Comparison of ENCODE assay signal across 18 cellular contexts in genomic region chr1:54302549-54302948, GRCh38.
DNase-seq lines count a peak whose midpoint lies in the region; ATAC-seq and TF ChIP-seq lines count a peak whose summit lies in the region.
"Had no signal": no experiment of that assay in that cellular context is flagged by ENCODE, and none has a peak within 500 bp of the region (broad histone marks: within the 10 kb centered on the region; RNA-seq: fewer than 3 reads in every experiment).

No MANE protein-coding gene starts in this region.

- H3K27me3 Mint-ChIP-seq in activated CD8-positive, alpha-beta T cell treated with anti-CD3 and anti-CD28 coated beads for 36 hours = no peaks in the 10 kb centered on the region
- H3K27me3 Mint-ChIP-seq in activated CD8-positive, alpha-beta T cell treated with anti-CD3 and anti-CD28 coated beads, Interleukin-2, amount 10 ng/mL, durations not matched to agents 7 days and 5 days (ENCODE audit: low read depth) = no peaks in the 10 kb centered on the region
- no peaks in the 10 kb centered on the region for H3K27me3 Mint-ChIP-seq in activated naive CD8-positive, alpha-beta T cell treated with anti-CD3 and anti-CD28 coated beads for 36 hours
- H3K27me3 Mint-ChIP-seq in naive thymus-derived CD4-positive, alpha-beta T cell = no peaks in the 10 kb centered on the region

- H3K4me1 Mint-ChIP-seq in activated CD8-positive, alpha-beta T cell treated with anti-CD3 and anti-CD28 coated beads for 36 hours (ENCODE audit: low read depth) = peaks cover 80% of the 10 kb centered on the region
- H3K4me1 Mint-ChIP-seq in activated CD8-positive, alpha-beta T cell treated with anti-CD3 and anti-CD28 coated beads, Interleukin-2, amount 10 ng/mL, durations not matched to agents 7 days and 5 days (ENCODE audit: low read depth) = peaks cover 79% of the 10 kb centered on the region
- peaks cover 63% of the 10 kb centered on the region for H3K4me1 Mint-ChIP-seq in activated naive CD8-positive, alpha-beta T cell treated with anti-CD3 and anti-CD28 coated beads for 36 hours
- H3K4me1 Mint-ChIP-seq in naive thymus-derived CD4-positive, alpha-beta T cell = peaks cover 49 to 100% (median 94%) of the 10 kb centered on the region in 7 donors
- peaks cover 92% of the 10 kb centered on the region for H3K4me1 Mint-ChIP-seq in stimulated activated effector memory CD8-positive, alpha-beta T cell treated with anti-CD3 and anti-CD28 coated beads, Interleukin-12 subunit alpha, Interleukin-12 subunit beta, amount 100 ng/mL, for 72 hours

- no peak overlapping the region for H3K4me3 Mint-ChIP-seq in activated CD8-positive, alpha-beta T cell treated with anti-CD3 and anti-CD28 coated beads for 36 hours
- H3K4me3 Mint-ChIP-seq in activated CD8-positive, alpha-beta T cell treated with anti-CD3 and anti-CD28 coated beads, Interleukin-2, amount 10 ng/mL, durations not matched to agents 7 days and 5 days = no peak overlapping the region
- peak overlapping the region; percentile 14 for H3K4me3 Mint-ChIP-seq in activated naive CD8-positive, alpha-beta T cell treated with anti-CD3 and anti-CD28 coated beads for 36 hours
- H3K4me3 Mint-ChIP-seq in naive thymus-derived CD4-positive, alpha-beta T cell = peak overlapping the region in 4 of 10 donors; percentile 15 to 71 (median 58)
- no peak overlapping the region for H3K4me3 Mint-ChIP-seq in stimulated activated effector memory CD8-positive, alpha-beta T cell treated with anti-CD3 and anti-CD28 coated beads, Interleukin-12 subunit alpha, Interleukin-12 subunit beta, amount 100 ng/mL, for 72 hours

- peak overlapping the region; percentile 85 for H3K27ac Mint-ChIP-seq in activated CD8-positive, alpha-beta T cell treated with anti-CD3 and anti-CD28 coated beads for 36 hours
- H3K27ac Mint-ChIP-seq in activated CD8-positive, alpha-beta T cell treated with anti-CD3 and anti-CD28 coated beads, Interleukin-2, amount 10 ng/mL, durations not matched to agents 7 days and 5 days = no peak overlapping the region
- H3K27ac Mint-ChIP-seq in activated naive CD8-positive, alpha-beta T cell treated with anti-CD3 and anti-CD28 coated beads for 36 hours = peak overlapping the region; percentile 68
- peak overlapping the region in 6 of 9 donors; percentile 51 to 88 (median 76) for H3K27ac Mint-ChIP-seq in naive thymus-derived CD4-positive, alpha-beta T cell
- peak overlapping the region; percentile 54 for H3K27ac Mint-ChIP-seq in stimulated activated effector memory CD8-positive, alpha-beta T cell treated with anti-CD3 and anti-CD28 coated beads, Interleukin-12 subunit alpha, Interleukin-12 subunit beta, amount 100 ng/mL, for 72 hours

- no peak overlapping the region for H3K27ac ChIP-seq in naive thymus-derived CD4-positive, alpha-beta T cell (ENCODE audit: low read depth, low read length)
- H3K27ac ChIP-seq: 22Rv1; BLaER1 treated with 17β-estradiol and CSF1 and Interleukin-3, amounts not matched to agents 10 nM and 100 nM had no signal

- POLR2A ChIA-PET in activated CD8-positive, alpha-beta T cell treated with anti-CD3 and anti-CD28 coated beads for 36 hours (lab: Charles Lee) = interaction anchor here (1.9 kb wide), 1 partner anchor 18 kb away, joined by 7 read pairs; no protein-coding TSS in a partner anchor
- POLR2A ChIA-PET in activated CD8-positive, alpha-beta T cell treated with anti-CD3 and anti-CD28 coated beads, Interleukin-2, amount 10 ng/mL, durations not matched to agents 7 days and 5 days (lab: Charles Lee) = no interaction called here
- POLR2A ChIA-PET in naive thymus-derived CD4-positive, alpha-beta T cell (lab: Charles Lee) = interaction anchor here (2.0 kb wide), 1 partner anchor 18 kb away, joined by 7 read pairs; no protein-coding TSS in a partner anchor

- H3K4me3 ChIP-seq in naive thymus-derived CD4-positive, alpha-beta T cell (ENCODE audit: low read length) = no peak overlapping the region
- H3K4me3 ChIP-seq: BLaER1 treated with 17β-estradiol and CSF1 and Interleukin-3, amounts not matched to agents 10 nM and 100 nM had no signal

- H3K9me3 ChIP-seq in naive thymus-derived CD4-positive, alpha-beta T cell (ENCODE audit: control insufficient read depth in 2 of 3, low read length in 3 of 3) = no peaks in the 10 kb centered on the region
- H3K9me3 ChIP-seq: BLaER1 treated with 17β-estradiol and CSF1 and Interleukin-3, amounts not matched to agents 10 nM and 100 nM had no signal

- no peak for ATAC-seq in activated CD8-positive, alpha-beta T cell treated with anti-CD3 and anti-CD28 coated beads for 36 hours
- no peak for ATAC-seq in activated CD8-positive, alpha-beta T cell treated with anti-CD3 and anti-CD28 coated beads, Interleukin-2, amount 10 ng/mL, durations not matched to agents 7 days and 5 days
- no peak for ATAC-seq in naive thymus-derived CD4-positive, alpha-beta T cell
- ATAC-seq in stimulated activated effector memory CD8-positive, alpha-beta T cell treated with anti-CD3 and anti-CD28 coated beads, Interleukin-12 subunit alpha, Interleukin-12 subunit beta, amount 100 ng/mL, for 72 hours = no peak
- ATAC-seq: Right ventricle myocardium inferior had no signal

- no peaks in the 10 kb centered on the region for H3K36me3 ChIP-seq in naive thymus-derived CD4-positive, alpha-beta T cell (ENCODE audit: control insufficient read depth in 2 of 3, insufficient read depth in 3 of 3, low read length in 3 of 3)

- CTCF ChIA-PET in activated CD8-positive, alpha-beta T cell treated with anti-CD3 and anti-CD28 coated beads for 36 hours (lab: Charles Lee) = interaction anchor here (1.4 to 1.7 kb wide), 2 partner anchors 74 to 187 kb away, joined by 3 to 6 read pairs; no protein-coding TSS in a partner anchor
- CTCF ChIA-PET in activated CD8-positive, alpha-beta T cell treated with anti-CD3 and anti-CD28 coated beads, Interleukin-2, amount 10 ng/mL, durations not matched to agents 7 days and 5 days (lab: Charles Lee) = interaction anchor here (1.2 kb wide), 1 partner anchor 9 kb away, joined by 3 read pairs; no protein-coding TSS in a partner anchor
- CTCF ChIA-PET in naive thymus-derived CD4-positive, alpha-beta T cell (lab: Charles Lee) = interaction anchor here (1.4 kb wide), 1 partner anchor 10 kb away, joined by 4 read pairs; no protein-coding TSS in a partner anchor

- TF ChIP-seq CTCF in activated CD8-positive, alpha-beta T cell treated with anti-CD3 and anti-CD28 coated beads for 36 hours (IDR thresholded peaks at IDR 0.05) = no peak

- DNase-seq in activated CD8-positive, alpha-beta T cell treated with anti-CD3 and anti-CD28 coated beads for 36 hours = no peak
- DNase-seq in activated CD8-positive, alpha-beta T cell treated with anti-CD3 and anti-CD28 coated beads, Interleukin-2, amount 10 ng/mL, durations not matched to agents 7 days and 5 days = no peak
- DNase-seq in activated naive CD8-positive, alpha-beta T cell treated with anti-CD3 and anti-CD28 coated beads for 36 hours = no peak
- DNase-seq in naive thymus-derived CD4-positive, alpha-beta T cell = no peak
- DNase-seq in stimulated activated effector memory CD8-positive, alpha-beta T cell treated with anti-CD3 and anti-CD28 coated beads, Interleukin-12 subunit alpha, Interleukin-12 subunit beta, amount 100 ng/mL, for 72 hours (ENCODE audit: low spot score in 2 of 2) = no peak
- DNase-seq in activated T-cell treated with anti-CD3 and anti-CD28 coated beads, Interleukin-2, amount 50 U/mL, for 1 hour = no peak
- DNase-seq in mucosa of gallbladder (ENCODE audit: low spot score) (no peak), NCI-H1092 (lab: John Stamatoyannopoulos, UW) (no peak)
- DNase-seq: ACHN; Calu3; CD8-positive, alpha-beta memory T cell; Kasumi-1; NCI-H187 treated with DMSO at 0.1 percent for 48 hours; NCI-H446 treated with DMSO at 0.1 percent for 48 hours; NCI-H526 treated with DMSO at 0.1 percent for 48 hours had no signal

- no peaks in the 10 kb centered on the region for H3K27me3 ChIP-seq in naive thymus-derived CD4-positive, alpha-beta T cell (ENCODE audit: control insufficient read depth in 2 of 2, insufficient read depth in 2 of 2, low read length in 2 of 2)
- H3K27me3 ChIP-seq: BLaER1 treated with 17β-estradiol and CSF1 and Interleukin-3, amounts not matched to agents 10 nM and 100 nM had no signal

- no peaks in the 10 kb centered on the region for H3K36me3 Mint-ChIP-seq in activated CD8-positive, alpha-beta T cell treated with anti-CD3 and anti-CD28 coated beads for 36 hours (ENCODE audit: low read depth)
- peaks cover 4% of the 10 kb centered on the region for H3K36me3 Mint-ChIP-seq in activated CD8-positive, alpha-beta T cell treated with anti-CD3 and anti-CD28 coated beads, Interleukin-2, amount 10 ng/mL, durations not matched to agents 7 days and 5 days (ENCODE audit: low read depth)
- H3K36me3 Mint-ChIP-seq in activated naive CD8-positive, alpha-beta T cell treated with anti-CD3 and anti-CD28 coated beads for 36 hours = peaks cover 5% of the 10 kb centered on the region
- no peaks in the 10 kb centered on the region for H3K36me3 Mint-ChIP-seq in naive thymus-derived CD4-positive, alpha-beta T cell
- no peaks in the 10 kb centered on the region for H3K36me3 Mint-ChIP-seq in stimulated activated effector memory CD8-positive, alpha-beta T cell treated with anti-CD3 and anti-CD28 coated beads, Interleukin-12 subunit alpha, Interleukin-12 subunit beta, amount 100 ng/mL, for 72 hours
- H3K36me3 Mint-ChIP-seq: CD8-positive, alpha-beta memory T cell had no signal

- peaks cover 0 to 65% of the 10 kb centered on the region in 2 donors for H3K4me1 ChIP-seq in naive thymus-derived CD4-positive, alpha-beta T cell (ENCODE audit: control insufficient read depth in 2 of 2, insufficient read depth in 2 of 2, low read length in 2 of 2)

- intact Hi-C loops in activated CD8-positive, alpha-beta T cell treated with anti-CD3 and anti-CD28 coated beads for 36 hours (cut with micrococcal nuclease) = loop anchor here (5.0 kb wide), 1 partner anchor 100 kb away; no protein-coding TSS in a partner anchor
- intact Hi-C loops in naive thymus-derived CD4-positive, alpha-beta T cell (cut with micrococcal nuclease) = no loop called here

- no peaks in the 10 kb centered on the region for H3K9me3 Mint-ChIP-seq in activated CD8-positive, alpha-beta T cell treated with anti-CD3 and anti-CD28 coated beads for 36 hours
- H3K9me3 Mint-ChIP-seq in activated CD8-positive, alpha-beta T cell treated with anti-CD3 and anti-CD28 coated beads, Interleukin-2, amount 10 ng/mL, durations not matched to agents 7 days and 5 days (ENCODE audit: insufficient read depth) = no peaks in the 10 kb centered on the region
- no peaks in the 10 kb centered on the region for H3K9me3 Mint-ChIP-seq in activated naive CD8-positive, alpha-beta T cell treated with anti-CD3 and anti-CD28 coated beads for 36 hours
- H3K9me3 Mint-ChIP-seq in naive thymus-derived CD4-positive, alpha-beta T cell = no peaks in the 10 kb centered on the region
- H3K9me3 Mint-ChIP-seq in stimulated activated effector memory CD8-positive, alpha-beta T cell treated with anti-CD3 and anti-CD28 coated beads, Interleukin-12 subunit alpha, Interleukin-12 subunit beta, amount 100 ng/mL, for 72 hours = no peaks in the 10 kb centered on the region
- H3K9me3 Mint-ChIP-seq: CD8-positive, alpha-beta memory T cell had no signal
